ENCODE assay signal across 1 cellular context in genomic region chr11:67632982-67633755, GRCh38.
TF ChIP-seq lines count a peak whose summit lies in the region.

No MANE protein-coding gene starts in this region.

TF ChIP-seq in IMR-90, 13 proteins besides CTCF, POLR2A, EP300 and RAD21 (continued from another document):
- TF ChIP-seq CHD1 (IDR thresholded peaks at IDR 0.05; ENCODE audit: low read depth, low read length) (no peak), RCOR1 (IDR thresholded peaks at IDR 0.05; ENCODE audit: insufficient replicate concordance, low read length) (no peak), ELK1 (IDR thresholded peaks at IDR 0.05; ENCODE audit: borderline replicate concordance, low read depth, low read length) (no peak), USF2 (IDR thresholded peaks at IDR 0.05; ENCODE audit: low read depth, low read length) (no peak), MXI1 (IDR thresholded peaks at IDR 0.05; ENCODE audit: borderline replicate concordance, low read depth, low read length) (no peak), MAFK (IDR thresholded peaks at IDR 0.05; ENCODE audit: low read depth, low read length) (no peak), SMC3 (IDR thresholded peaks at IDR 0.05; ENCODE audit: low read depth, low read length) (no peak), NFE2L2 (IDR thresholded peaks at IDR 0.05; ENCODE audit: low read depth, low read length) (no peak)
TF ChIP-seq in IMR-90: peak in this region for 0.
